Comparison of ENCODE assay signal across 1 cellular context in the genomic region with DNA sequence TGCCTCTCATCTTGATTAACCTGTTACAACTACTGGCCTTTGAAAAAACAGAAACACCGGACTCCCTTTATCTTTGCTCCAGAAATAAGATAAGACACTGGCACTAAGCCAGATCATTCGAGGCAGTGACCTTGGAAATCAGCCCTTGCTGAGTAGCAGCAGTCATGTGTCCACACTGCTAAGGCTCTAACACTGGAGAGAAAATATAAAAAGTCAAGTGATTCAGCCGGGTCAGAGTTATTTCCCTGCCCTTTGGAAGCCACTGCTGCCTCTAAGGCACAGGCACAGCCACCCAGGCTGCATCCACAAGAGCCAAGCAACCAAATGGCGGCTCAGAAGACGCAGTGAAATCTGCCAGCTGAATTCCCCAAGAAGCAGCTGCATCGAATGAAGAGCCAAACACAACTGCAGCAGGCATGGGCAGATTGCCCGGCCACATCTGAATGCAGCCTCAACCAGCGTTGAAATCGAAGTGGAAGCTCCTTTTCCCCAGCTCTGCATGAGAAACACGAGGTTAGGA.
A peak's percentile ranks its signal among the peaks of the same experiment; 100 is the strongest.
TF ChIP-seq lines count a peak whose summit lies in the region.

No MANE protein-coding gene starts in this region.

TF ChIP-seq in endothelial cell of umbilical vein, 7 proteins besides CTCF, POLR2A, EP300 and RAD21:
- TF ChIP-seq FOS (IDR thresholded peaks at IDR 0.05; ENCODE audit: borderline replicate concordance, insufficient read depth, low read length) (no peak), GATA2 (IDR thresholded peaks at IDR 0.05; ENCODE audit: insufficient read depth, insufficient read length, low read depth, low read length) (peak; percentile 83)
